In the genomic region with DNA sequence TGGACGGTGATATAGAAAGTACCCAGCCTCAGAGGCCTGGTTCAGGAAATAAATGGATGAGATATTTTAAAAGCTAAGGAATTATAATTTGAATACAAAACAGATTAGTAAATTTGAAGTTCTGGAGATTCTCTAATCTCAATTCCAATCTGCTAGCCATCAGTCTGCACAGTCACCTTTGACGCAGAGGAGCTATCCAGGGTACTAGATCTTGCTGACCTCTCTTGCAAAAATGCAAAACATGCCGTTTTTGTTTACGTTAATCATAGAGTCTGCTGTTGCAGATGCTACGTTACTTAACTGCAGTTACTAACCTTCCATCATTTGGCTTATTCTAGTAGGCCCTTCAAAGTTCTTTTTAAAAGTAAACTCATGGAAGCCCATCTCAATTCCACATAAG, we compare ENCODE assay signal across 20 cellular contexts. TPM values are rescaled to one million over a fixed set of nuclear protein-coding genes. Genes with fewer than 3 reads are reported as not detected.
DNase-seq lines count a peak whose midpoint lies in the region; ATAC-seq, FAIRE-seq and TF ChIP-seq lines count a peak whose summit lies in the region.
"Had no signal": no experiment of that assay in that cellular context is flagged by ENCODE, and none has a peak within 500 bp of the region (broad histone marks: within the 10 kb centered on the region; RNA-seq: fewer than 3 reads in every experiment).

No MANE protein-coding gene starts in this region.

- no peak for ATAC-seq in HG03159 (IDR thresholded peaks at IDR 0.05; ENCODE audit: unreplicated experiment)
- no peak for ATAC-seq in GM18867 (IDR thresholded peaks at IDR 0.05; ENCODE audit: unreplicated experiment)
- ATAC-seq: gastroesophageal sphincter; naive thymus-derived CD8-positive, alpha-beta T cell had no signal

- H3K36me3 ChIP-seq in bronchial epithelial cell (ENCODE audit: control insufficient read depth, insufficient read depth, low read length), result no peaks in the 10 kb centered on the region
- H3K36me3 ChIP-seq: colonic mucosa, gastroesophageal sphincter had no signal

- no peaks in the 10 kb centered on the region for H3K27me3 ChIP-seq in bronchial epithelial cell (ENCODE audit: control insufficient read depth, insufficient read depth, low read length)
- H3K27me3 ChIP-seq: colonic mucosa, gastroesophageal sphincter had no signal

- DNase-seq in EH (ENCODE audit: low read depth) (peak; percentile 4), LNCaP clone FGC (ENCODE audit: low read depth) (peak; percentile 18), bronchial epithelial cell (ENCODE audit: low read depth) (peak; percentile 63), kidney tubule cell (ENCODE audit: low spot score) (peak; percentile 29), GDM1 (lab: John Stamatoyannopoulos, UW) (no peak), hepatic stellate cell (ENCODE audit: low spot score) (no peak)
- DNase-seq: activated CD4-positive, alpha-beta memory T cell treated with anti-CD3 and anti-CD28 coated beads for 36 hours; activated naive CD4-positive, alpha-beta T cell treated with anti-CD3 and anti-CD28 coated beads, Interleukin-2, amount 10 ng/mL, durations not matched to agents 7 days and 5 days; activated T-cell treated with anti-CD3 and anti-CD28 coated beads, Interleukin-2, amount 50 U/mL, for 24 hours; CD8-positive, alpha-beta memory T cell; colonic mucosa; EL; naive thymus-derived CD8-positive, alpha-beta T cell; NCI-H2227 treated with DMSO at 0.1 percent for 48 hours; posterior cingulate gyrus; stimulated activated CD4-positive, alpha-beta T cell treated with anti-CD3 and anti-CD28 coated beads, Interleukin-2, amount 100 ng/mL, for 48 hours had no signal

- no peak for FAIRE-seq in bronchial epithelial cell (lab: Jason Lieb, UNC)
- FAIRE-seq: RCC 7860 had no signal

- H3K4me3 ChIP-seq in LNCaP clone FGC (ENCODE audit: low read depth, low read length), result no peak overlapping the region
- H3K4me3 ChIP-seq in bronchial epithelial cell (ENCODE audit: low read depth, low read length), result no peak overlapping the region
- H3K4me3 ChIP-seq: colonic mucosa, gastroesophageal sphincter had no signal

- TF ChIP-seq CTCF in LNCaP clone FGC (IDR thresholded peaks at IDR 0.05; ENCODE audit: control insufficient read depth, extremely low read depth, insufficient read depth) (no peak), bronchial epithelial cell (IDR thresholded peaks at IDR 0.05; ENCODE audit: insufficient read depth, low read length, severe bottlenecking) (no peak)

RNA-seq across cellular contexts. Expression of a gene that starts 10.4 kb away (rescaled TPM):
- 6.6 and 10.9 TPM in 2 replicates for total RNA-seq in bronchial epithelial cell

Comparison
In these comparisons a context has a peak if more than half of its experiments do, and no peak if none do; other contexts are left out.
1. DNase-seq: peak in EH (single experiment), LNCaP clone FGC (single experiment), bronchial epithelial cell (single experiment) and kidney tubule cell (single experiment); none in GDM1 (single experiment) and hepatic stellate cell (single experiment).